In genomic region chr6:136719280-136720044, GRCh38 we compare ENCODE assay signal across 12 cellular contexts.
DNase-seq lines count a peak whose midpoint lies in the region; ATAC-seq, FAIRE-seq and TF ChIP-seq lines count a peak whose summit lies in the region.
"Had no signal": no experiment of that assay in that cellular context is flagged by ENCODE, and none has a peak within 500 bp of the region (broad histone marks: within the 10 kb centered on the region; RNA-seq: fewer than 3 reads in every experiment).

No MANE protein-coding gene starts in this region.

- no peak overlapping the region for H3K4me3 ChIP-seq in AG10803 (ENCODE audit: low read length)
- no peak overlapping the region for H3K4me3 ChIP-seq in bronchial epithelial cell (ENCODE audit: low read depth, low read length)
- H3K4me3 ChIP-seq: skin epidermis had no signal

- ATAC-seq in GM19328 (IDR thresholded peaks at IDR 0.05; ENCODE audit: unreplicated experiment) (peak; percentile 34), HG03103 (IDR thresholded peaks at IDR 0.05; ENCODE audit: low read depth, unreplicated experiment) (peak; percentile 42), SK-N-SH treated with all-trans-retinoic acid at 6 μM for 48 hours (no peak)

- FAIRE-seq in bronchial epithelial cell (lab: Jason Lieb, UNC): no peak
- FAIRE-seq: frontal cortex had no signal

- peak; percentile 44 for DNase-seq in AG10803 (ENCODE audit: low read depth)
- DNase-seq in bronchial epithelial cell (ENCODE audit: low read depth): peak; percentile 55
- no peak for DNase-seq in stimulated activated CD4-positive, alpha-beta T cell treated with anti-CD3 and anti-CD28 coated beads, Interleukin-2, amount 100 ng/mL, for 24 hours
- DNase-seq in HuH-7 (ENCODE audit: low spot score): no peak
- DNase-seq in Kasumi-1 (lab: John Stamatoyannopoulos, UW): no peak
- DNase-seq: activated CD4-positive, alpha-beta T cell treated with anti-CD3 and anti-CD28 coated beads, Interleukin-2, amount 50 U/mL, for 48 hours; Karpas-422 had no signal

- H3K27me3 ChIP-seq in bronchial epithelial cell (ENCODE audit: control insufficient read depth, insufficient read depth, low read length): no peaks in the 10 kb centered on the region

- H3K36me3 ChIP-seq in bronchial epithelial cell (ENCODE audit: control insufficient read depth, insufficient read depth, low read length): no peaks in the 10 kb centered on the region

- no peak for TF ChIP-seq CTCF in AG10803 (conservative IDR thresholded peaks at IDR 0.05; ENCODE audit: low read length)
- TF ChIP-seq CTCF in bronchial epithelial cell (IDR thresholded peaks at IDR 0.05; ENCODE audit: insufficient read depth, low read length, severe bottlenecking): no peak

TF ChIP-seq in SK-N-SH treated with all-trans-retinoic acid at 6 μM for 48 hours, 23 proteins besides CTCF, POLR2A, EP300 and RAD21:
- TF ChIP-seq ZNF565 (CRISPR knock-in tag; conservative IDR thresholded peaks at IDR 0.05; ENCODE audit: low read depth) (no peak), ISL1 (CRISPR knock-in tag; IDR thresholded peaks at IDR 0.05) (no peak), RARB (CRISPR knock-in tag; IDR thresholded peaks at IDR 0.05) (no peak), TSHZ2 (CRISPR knock-in tag; IDR thresholded peaks at IDR 0.05) (no peak), BACH2 (CRISPR knock-in tag; IDR thresholded peaks at IDR 0.05; ENCODE audit: borderline replicate concordance) (no peak), ZC3H10 (CRISPR knock-in tag; IDR thresholded peaks at IDR 0.05) (no peak), PPARA (CRISPR knock-in tag; IDR thresholded peaks at IDR 0.05; ENCODE audit: borderline replicate concordance) (no peak), ZNF70 (CRISPR knock-in tag; IDR thresholded peaks at IDR 0.05) (no peak), GLIS3 (CRISPR knock-in tag; IDR thresholded peaks at IDR 0.05) (no peak), ZFP30 (CRISPR knock-in tag; IDR thresholded peaks at IDR 0.05) (no peak), POU6F1 (CRISPR knock-in tag; IDR thresholded peaks at IDR 0.05; ENCODE audit: borderline replicate concordance, low read depth) (no peak), CREB5 (CRISPR knock-in tag; IDR thresholded peaks at IDR 0.05; ENCODE audit: low read depth) (no peak), PATZ1 (CRISPR knock-in tag; IDR thresholded peaks at IDR 0.05; ENCODE audit: borderline replicate concordance) (no peak), CSRNP3 (CRISPR knock-in tag; IDR thresholded peaks at IDR 0.05) (no peak), ARNTL (CRISPR knock-in tag; IDR thresholded peaks at IDR 0.05; ENCODE audit: borderline replicate concordance, low read depth) (no peak), OSR1 (CRISPR knock-in tag; IDR thresholded peaks at IDR 0.05) (no peak)

Comparison
In these comparisons a context has a peak if more than half of its experiments do, and no peak if none do; other contexts are left out.
1. DNase-seq: peak in AG10803 (single experiment) and bronchial epithelial cell (single experiment); none in stimulated activated CD4-positive, alpha-beta T cell treated with anti-CD3 and anti-CD28 coated beads, Interleukin-2, amount 100 ng/mL, for 24 hours (0 of 2), HuH-7 (single experiment) and Kasumi-1 (0 of 2).